19 cellular contexts compared by ENCODE assay signal in the genomic region with DNA sequence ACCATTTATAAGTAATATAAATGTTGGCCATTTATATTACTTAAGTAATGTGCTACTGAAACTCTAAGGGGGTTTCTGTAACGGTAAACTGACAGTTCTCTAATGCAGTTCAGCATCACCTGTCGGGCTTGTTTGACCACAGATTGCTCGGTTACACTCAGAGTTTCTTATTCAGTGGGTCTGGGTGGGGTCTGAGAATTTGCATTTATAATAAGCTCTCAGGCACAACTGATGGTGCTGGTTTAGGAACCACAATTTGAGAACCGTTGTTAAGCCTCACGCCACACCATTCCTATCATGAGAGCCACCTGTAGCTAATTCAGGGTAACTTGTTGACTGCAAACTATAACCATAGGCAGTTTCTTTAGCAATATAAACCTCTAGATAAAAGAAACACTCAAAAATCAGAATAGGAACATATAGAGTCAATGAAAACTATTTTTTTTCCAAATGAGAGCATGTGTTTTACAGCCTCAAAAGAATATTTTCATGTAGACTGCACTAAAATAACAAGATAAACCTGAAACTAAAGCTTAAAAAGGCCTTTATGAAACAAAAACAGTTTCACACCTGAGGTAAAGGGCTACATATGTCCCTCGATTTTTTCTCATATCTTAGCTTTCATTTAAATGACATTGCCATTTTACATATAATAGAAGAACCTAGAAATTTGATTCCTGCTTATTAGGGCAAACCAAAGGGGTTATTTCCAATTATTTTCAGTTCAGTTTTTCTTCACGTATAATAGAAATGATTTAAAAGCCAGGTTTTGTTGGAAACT.
DNase-seq lines count a peak whose midpoint lies in the region; ATAC-seq and TF ChIP-seq lines count a peak whose summit lies in the region.
"Had no signal": no experiment of that assay in that cellular context is flagged by ENCODE, and none has a peak within 500 bp of the region (broad histone marks: within the 10 kb centered on the region; RNA-seq: fewer than 3 reads in every experiment).

No MANE protein-coding gene starts in this region.

- no peak overlapping the region for H3K4me3 ChIP-seq in GM12864 (ENCODE audit: low read depth, low read length)

- ATAC-seq in GM21825 (IDR thresholded peaks at IDR 0.05; ENCODE audit: unreplicated experiment) = peak; percentile 56
- peak; percentile 61 for ATAC-seq in HG03175 (IDR thresholded peaks at IDR 0.05; ENCODE audit: unreplicated experiment)
- ATAC-seq: HepG2 had no signal

- no peak for TF ChIP-seq CTCF in GM12864 (IDR thresholded peaks at IDR 0.05; ENCODE audit: low read depth, low read length, missing control alignments)

- peak; percentile 70 for DNase-seq in GM12864 (ENCODE audit: low read depth)
- DNase-seq in GM19240 (ENCODE audit: insufficient read length, low spot score) = peak; percentile 1
- no peak for DNase-seq in NCI-H187 (lab: John Stamatoyannopoulos, UW)
- DNase-seq in NCI-H1417 treated with DMSO at 0.1 percent for 48 hours (lab: John Stamatoyannopoulos, UW) = no peak
- DNase-seq in activated CD4-positive, CD25-positive, alpha-beta regulatory T cell (lab: John Stamatoyannopoulos, UW) = no peak
- no peak for DNase-seq in AML-193 (lab: John Stamatoyannopoulos, UW)
- DNase-seq: activated naive CD4-positive, alpha-beta T cell; CD4-positive, CD25-positive, alpha-beta regulatory T cell; DMS79 treated with DMSO at 0.1 percent for 48 hours; erythroblast; immature natural killer cell; mammary epithelial cell; MV-4-11; NCI-H82; retina; T-helper 1 cell had no signal

Comparison
In these comparisons a context has a peak if more than half of its experiments do, and no peak if none do; other contexts are left out.
1. DNase-seq: peak in GM12864 (single experiment) and GM19240 (single experiment); none in NCI-H187 (0 of 2), NCI-H1417 treated with DMSO at 0.1 percent for 48 hours (single experiment), activated CD4-positive, CD25-positive, alpha-beta regulatory T cell (0 of 4) and AML-193 (0 of 2).